8 cellular contexts compared by ENCODE assay signal in genomic region chr20:62143976-62144825, GRCh38. TPM values are rescaled to one million over a fixed set of nuclear protein-coding genes. Genes with fewer than 3 reads are reported as not detected.
DNase-seq lines count a peak whose midpoint lies in the region; ATAC-seq and TF ChIP-seq lines count a peak whose summit lies in the region.

No MANE protein-coding gene starts in this region.

- POLR2A ChIA-PET in CD8-positive, alpha-beta T cell (lab: Charles Lee), result interaction anchor here (0.7 to 3.4 kb wide), 3 partner anchors 14 to 77 kb away, joined by 3 to 38 read pairs (median 4); partner anchors contain the start of genes LSM14B and TAF4
- POLR2A ChIA-PET in MCF 10A (lab: Yijun Ruan, JAX), result interaction anchor here (0.6 to 6.0 kb wide), 22 partner anchors 8 to 242 kb away, joined by 3 to 124 read pairs (median 4); partner anchors contain the start of genes LSM14B, RPS21 and TAF4

- intact Hi-C loops in CD8-positive, alpha-beta T cell (cut with DNase I, micrococcal nuclease), result loop anchor here (1.0 to 5.0 kb wide), 8 partner anchors 22 to 243 kb away; partner anchors contain the start of genes ADRM1 (in 2 of the 2), LSM14B (in 2 of the 2), OSBPL2 (in 2 of the 2) and RPS21 (in 2 of the 2)
- intact Hi-C loops in MCF 10A (cut with micrococcal nuclease) (no loop called here), spleen (cut with DNase I; ENCODE audit: low total_unique reads) (loop anchor here (5.0 kb wide), 1 partner anchor 38 kb away; the partner anchor contains the start of gene MTG2)

- peak overlapping the region; percentile 24 for H3K27ac ChIP-seq in CD8-positive, alpha-beta T cell (ENCODE audit: low read depth, low read length)
- peak overlapping the region; percentile 66 to 99 (median 96) for H3K27ac ChIP-seq in spleen

- H3K27me3 ChIP-seq in CD8-positive, alpha-beta T cell (ENCODE audit: insufficient read depth, low read length), result no peaks in the 10 kb centered on the region
- no peaks in the 10 kb centered on the region for H3K27me3 ChIP-seq in spleen (replicated peaks in 1 of 7)

- peak in 5 of 7 experiments; percentile 21 to 58 (median 49) for DNase-seq in CD8-positive, alpha-beta T cell
- DNase-seq in HUDEP-2 (lab: John Stamatoyannopoulos, UW; ENCODE audit: unreplicated experiment in 76 of 76) (peak in 52 of 76 experiments; percentile 2 to 70 (median 41)), T-helper 2 cell (peak in 3 of 5 experiments; percentile 30 to 75 (median 47)), MCF 10A (ENCODE audit: unreplicated experiment) (peak; percentile 65), immature natural killer cell (peak in 2 of 3 donors; percentile 28 to 35), spleen (peak; percentile 91), NCI-H1694 treated with DMSO at 0.1 percent for 48 hours (lab: John Stamatoyannopoulos, UW) (no peak)

- H3K4me3 Mint-ChIP-seq in CD8-positive, alpha-beta T cell, result peak overlapping the region; percentile 87
- H3K4me3 Mint-ChIP-seq in MCF 10A (ENCODE audit: unreplicated experiment) (peak overlapping the region; percentile 84), immature natural killer cell (peak overlapping the region; percentile 82 to 90 (median 84))

- no TSS peak for BruUV-seq in MCF 10A (replicated peaks; lab: Mats Ljungman, UMichigan)

- ATAC-seq in CD8-positive, alpha-beta T cell, result peak; percentile 1
- ATAC-seq in GM19438 (IDR thresholded peaks at IDR 0.05; ENCODE audit: low read depth, unreplicated experiment), result peak; percentile 4

- peaks cover 50% of the 10 kb centered on the region for H3K4me1 Mint-ChIP-seq in CD8-positive, alpha-beta T cell (ENCODE audit: low read depth)
- H3K4me1 Mint-ChIP-seq in MCF 10A (ENCODE audit: insufficient read depth, unreplicated experiment) (peaks cover 32% of the 10 kb centered on the region), immature natural killer cell (peaks cover 40 to 48% of the 10 kb centered on the region in 2 donors)

- 0 to 2% (median 1%) methylated on average over 26 to 100 of the region's 100 CpGs for WGBS in spleen, 5 donors

- peak overlapping the region; percentile 93 for H3K27ac Mint-ChIP-seq in CD8-positive, alpha-beta T cell
- H3K27ac Mint-ChIP-seq in MCF 10A (ENCODE audit: low read depth, unreplicated experiment), result peak overlapping the region; percentile 57
- peak overlapping the region; percentile 85 to 92 (median 90) for H3K27ac Mint-ChIP-seq in immature natural killer cell

- peaks cover 16% of the 10 kb centered on the region for H3K36me3 ChIP-seq in CD8-positive, alpha-beta T cell (ENCODE audit: insufficient read depth, low read length)
- peaks cover 0 to 20% (median 15%) of the 10 kb centered on the region in 6 donors for H3K36me3 ChIP-seq in spleen

- CTCF ChIA-PET in CD8-positive, alpha-beta T cell (lab: Charles Lee), result interaction anchor here (1.2 to 1.6 kb wide), 2 partner anchors 9 to 12 kb away, joined by 3 to 5 read pairs; no protein-coding TSS in a partner anchor
- CTCF ChIA-PET in MCF 10A (lab: Yijun Ruan, JAX), result interaction anchor here (0.7 to 1.7 kb wide), 3 partner anchors 8 to 1352 kb away, joined by 3 to 9 read pairs (median 6); no protein-coding TSS in a partner anchor

- H3K4me1 ChIP-seq in CD8-positive, alpha-beta T cell (ENCODE audit: insufficient read depth, low read length), result peaks cover 37% of the 10 kb centered on the region
- peaks cover 20 to 82% (median 57%) of the 10 kb centered on the region in 6 donors for H3K4me1 ChIP-seq in spleen

- peak overlapping the region; percentile 60 for H3K4me3 ChIP-seq in CD8-positive, alpha-beta T cell (ENCODE audit: low read depth, low read length)
- H3K4me3 ChIP-seq in spleen, result peak overlapping the region; percentile 60 to 97 (median 85)

- TF ChIP-seq POLR2A in spleen (IDR thresholded peaks at IDR 0.05), result no peak

- H3K27me3 Mint-ChIP-seq in CD8-positive, alpha-beta T cell (ENCODE audit: low read depth), result no peaks in the 10 kb centered on the region
- H3K27me3 Mint-ChIP-seq in MCF 10A (ENCODE audit: insufficient read depth, unreplicated experiment) (no peaks in the 10 kb centered on the region), immature natural killer cell (ENCODE audit: low read depth in 3 of 3) (peaks cover 7 to 22% (median 14%) of the 10 kb centered on the region in 3 donors)

- H3K9me3 Mint-ChIP-seq in CD8-positive, alpha-beta T cell, result no peaks in the 10 kb centered on the region
- H3K9me3 Mint-ChIP-seq in MCF 10A (ENCODE audit: unreplicated experiment) (no peaks in the 10 kb centered on the region), immature natural killer cell (no peaks in the 10 kb centered on the region)

- no peaks in the 10 kb centered on the region for H3K9me3 ChIP-seq in CD8-positive, alpha-beta T cell (ENCODE audit: low read length)
- H3K9me3 ChIP-seq in spleen, result no peaks in the 10 kb centered on the region

- TF ChIP-seq CTCF in CD8-positive, alpha-beta T cell (IDR thresholded peaks at IDR 0.05), result no peak
- TF ChIP-seq CTCF in MCF 10A (IDR thresholded peaks at IDR 0.05; ENCODE audit: unreplicated experiment) (no peak), spleen (IDR thresholded peaks at IDR 0.05 in 8 of 11, conservative IDR thresholded peaks at IDR 0.05 in 3 of 11) (no peak)

- peaks cover 32% of the 10 kb centered on the region for H3K36me3 Mint-ChIP-seq in CD8-positive, alpha-beta T cell
- H3K36me3 Mint-ChIP-seq in MCF 10A (ENCODE audit: insufficient read depth, unreplicated experiment), result peaks cover 46% of the 10 kb centered on the region
- H3K36me3 Mint-ChIP-seq in immature natural killer cell, result peaks cover 0 to 5% (median 0%) of the 10 kb centered on the region in 3 donors

RNA-seq across cellular contexts. Expression of gene SS18L1, which starts 0.6 kb away (rescaled TPM):
- 10 to 100 TPM; 12.6 to 12.9 TPM for total RNA-seq in CD8-positive, alpha-beta T cell
- total RNA-seq in MCF 10A (2022), result 16.1 and 17.9 TPM in 2 replicates
- under 1 TPM in 2 of 3 donors, not detected in 1; 0.39 to 0.68 TPM for polyA plus RNA-seq in immature natural killer cell
- total RNA-seq in spleen, result 10 to 100 TPM; 13.0 to 18.6 (median 14.3) TPM
- polyA plus RNA-seq in spleen, result 10 to 100 TPM in 1 of 3 donors, 1 to 10 TPM in 2; 6.7 to 11.0 (median 8.4) TPM

RNA-seq across cellular contexts. Expression of gene PSMA7, which starts 1.0 kb away (rescaled TPM):
- total RNA-seq in CD8-positive, alpha-beta T cell, result 100 to 1,000 TPM; 170 to 179 TPM
- 362 and 419 TPM in 2 replicates for total RNA-seq in MCF 10A (2022)
- polyA plus RNA-seq in immature natural killer cell, result 100 to 1,000 TPM; 497 to 643 (median 622) TPM
- total RNA-seq in spleen, result 100 to 1,000 TPM; 157 to 247 (median 180) TPM
- polyA plus RNA-seq in spleen, result 100 to 1,000 TPM; 178 to 281 (median 235) TPM

RNA-seq across cellular contexts. Expression of gene LSM14B, which starts 21.9 kb away (rescaled TPM):
- 10 to 100 TPM; 58.2 to 64.6 TPM for total RNA-seq in CD8-positive, alpha-beta T cell
- total RNA-seq in MCF 10A (2022), result 33.3 and 35.1 TPM in 2 replicates
- polyA plus RNA-seq in immature natural killer cell, result 1 to 10 TPM in 2 of 3 donors, under 1 TPM in 1; 0.19 to 1.9 (median 1.4) TPM
- total RNA-seq in spleen, result 10 to 100 TPM; 17.6 to 37.6 (median 31.9) TPM
- polyA plus RNA-seq in spleen, result 10 to 100 TPM; 14.0 to 20.1 (median 15.0) TPM

RNA-seq across cellular contexts. Expression of gene MTG2, which starts 38.6 kb away (rescaled TPM):
- 1 to 10 TPM; 7.7 to 8.8 TPM for total RNA-seq in CD8-positive, alpha-beta T cell
- 46.9 and 61.0 TPM in 2 replicates for total RNA-seq in MCF 10A (2022)
- 10 to 100 TPM; 14.5 to 19.6 (median 15.3) TPM for polyA plus RNA-seq in immature natural killer cell
- total RNA-seq in spleen, result 10 to 100 TPM; 22.6 to 39.8 (median 37.5) TPM
- 10 to 100 TPM; 26.9 to 41.3 (median 37.7) TPM for polyA plus RNA-seq in spleen
